15 cellular contexts compared by ENCODE assay signal in the genomic region with DNA sequence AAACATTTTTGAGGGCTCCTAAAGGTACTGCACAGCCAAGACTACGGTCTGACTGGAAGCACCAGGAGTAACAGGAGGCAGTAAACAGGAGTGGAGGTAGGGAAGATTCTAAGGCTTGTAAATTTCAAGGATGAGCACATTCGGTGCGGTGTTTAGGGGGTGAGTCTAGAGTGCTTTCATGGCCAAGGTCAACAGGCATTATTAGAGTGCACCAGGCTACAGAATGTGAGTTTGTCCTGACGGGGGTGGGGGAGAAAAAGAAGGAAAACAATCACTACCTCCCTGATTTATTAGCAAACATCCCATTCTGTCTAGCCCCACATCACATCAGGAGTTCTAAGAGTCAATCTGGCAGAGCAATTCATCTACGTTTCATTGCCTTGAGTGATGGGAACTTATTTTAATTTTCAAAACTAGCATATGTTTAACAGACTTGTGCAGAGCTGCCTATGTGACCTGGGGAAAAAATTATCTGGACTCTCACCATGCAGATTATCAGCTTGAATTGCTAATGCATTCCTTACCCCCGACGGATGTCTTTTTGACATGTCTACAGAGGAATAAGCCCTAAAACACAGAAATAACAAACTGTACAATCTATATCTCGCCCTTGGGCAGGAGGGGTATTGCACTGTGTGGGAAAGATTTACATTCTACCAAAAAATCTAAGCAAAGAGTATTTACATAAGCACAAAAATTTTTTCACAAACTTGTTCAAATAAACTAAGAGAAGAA. TPM values are rescaled to one million over a fixed set of nuclear protein-coding genes. Genes with fewer than 3 reads are reported as not detected.
DNase-seq lines count a peak whose midpoint lies in the region; ATAC-seq and TF ChIP-seq lines count a peak whose summit lies in the region.
"Had no signal": no experiment of that assay in that cellular context is flagged by ENCODE, and none has a peak within 500 bp of the region (broad histone marks: within the 10 kb centered on the region; RNA-seq: fewer than 3 reads in every experiment).

No MANE protein-coding gene starts in this region.

- no peak overlapping the region for H2AFZ ChIP-seq in hepatocyte
- H2AFZ ChIP-seq: PC-9 had no signal

- peaks cover 44% of the 10 kb centered on the region for H3K4me1 ChIP-seq in hepatocyte (ENCODE audit: insufficient read depth)
- peaks cover 21% of the 10 kb centered on the region for H3K4me1 ChIP-seq in testis

- H3K4me1 Mint-ChIP-seq in brain = peaks cover 94% of the 10 kb centered on the region

- peak overlapping the region; percentile 2 to 81 (median 26) for H3K27ac Mint-ChIP-seq in brain
- H3K27ac Mint-ChIP-seq: natural killer cell treated with Interleukin-12 subunit alpha and Interleukin-12 subunit beta and Interleukin-15 and Interleukin-18, amount 100 ng/mL, for 72 hours; T-helper 17 cell had no signal

- no peak overlapping the region for H3K4me3 ChIP-seq in hepatocyte
- H3K4me3 ChIP-seq in testis = no peak overlapping the region
- H3K4me3 ChIP-seq: PC-9 had no signal

- peak overlapping the region in 1 of 5 experiments; percentile 13 for H3K4me3 Mint-ChIP-seq in brain
- H3K4me3 Mint-ChIP-seq: natural killer cell treated with Interleukin-12 subunit alpha and Interleukin-12 subunit beta and Interleukin-15 and Interleukin-18, amount 100 ng/mL, for 72 hours; T-helper 17 cell had no signal

- H4K20me1 ChIP-seq in hepatocyte (ENCODE audit: insufficient read depth, poor library complexity, severe bottlenecking) = peaks cover 5% of the 10 kb centered on the region

- H3K36me3 ChIP-seq in hepatocyte (replicated peaks; ENCODE audit: insufficient read depth, low read depth) (no peaks in the 10 kb centered on the region), testis (ENCODE audit: low read depth, missing control alignments) (no peaks in the 10 kb centered on the region)

- TF ChIP-seq POLR2A in testis (IDR thresholded peaks at IDR 0.05) = no peak

- peaks cover 0 to 9% (median 0%) of the 10 kb centered on the region in 5 experiments for H3K9me3 Mint-ChIP-seq in brain
- H3K9me3 Mint-ChIP-seq: natural killer cell treated with Interleukin-12 subunit alpha and Interleukin-12 subunit beta and Interleukin-15 and Interleukin-18, amount 100 ng/mL, for 72 hours had no signal

- peaks cover 93% of the 10 kb centered on the region for H3K79me2 ChIP-seq in hepatocyte

- peak overlapping the region; percentile 14 for H3K4me2 ChIP-seq in hepatocyte

- DNase-seq in RWPE1 (ENCODE audit: low spot score) (no peak), hepatocyte (ENCODE audit: low spot score) (no peak), testis (no peak), GM10248 (ENCODE audit: extremely low spot score) (no peak), SW 1271 (lab: John Stamatoyannopoulos, UW) (no peak)
- DNase-seq: activated gamma-delta T cell, DMS53, NCI-H187, NCI-H526, PC-9, T-helper 17 cell had no signal

- no peak for ATAC-seq in esophagus mucosa
- ATAC-seq: activated CD4-positive, CD25-positive, alpha-beta regulatory T cell treated with anti-CD3 and anti-CD28 coated beads, Interleukin-2, amount 50 U/mL, for 24 hours; natural killer cell treated with Interleukin-12 subunit alpha and Interleukin-12 subunit beta and Interleukin-15 and Interleukin-18, amount 100 ng/mL, for 72 hours; T-helper 17 cell had no signal

- WGBS in hepatocyte (ENCODE audit: low lambda C conversion rate, missing lambda C conversion rate) = 59% methylated on average over 8 of the region's 8 CpGs
- 59 to 65% methylated on average over 8 of the region's 8 CpGs for WGBS in testis, 2 donors

- no peaks in the 10 kb centered on the region for H3K27me3 Mint-ChIP-seq in brain
- H3K27me3 Mint-ChIP-seq: T-helper 17 cell had no signal

- intact Hi-C loops in testis (cut with DNase I; ENCODE audit: low total_unique reads) = no loop called here

- CTCF ChIA-PET in RWPE1 (lab: Yijun Ruan, JAX) (interaction anchor here (0.6 kb wide), 1 partner anchor 244 kb away, joined by 4 read pairs; no protein-coding TSS in a partner anchor), GM10248 (lab: Yijun Ruan, JAX) (interaction anchor here (0.8 kb wide), 1 partner anchor 22 kb away, joined by 3 read pairs; no protein-coding TSS in a partner anchor)

- H3K27me3 ChIP-seq in hepatocyte (no peaks in the 10 kb centered on the region), testis (no peaks in the 10 kb centered on the region)

- peaks cover 40% of the 10 kb centered on the region for H3K36me3 Mint-ChIP-seq in brain
- H3K36me3 Mint-ChIP-seq: natural killer cell treated with Interleukin-12 subunit alpha and Interleukin-12 subunit beta and Interleukin-15 and Interleukin-18, amount 100 ng/mL, for 72 hours had no signal

- POLR2A ChIA-PET in RWPE1 (lab: Yijun Ruan, JAX; ENCODE audit: low non-redundant PET) = no interaction called here
- POLR2A ChIA-PET in GM10248 (lab: Yijun Ruan, JAX) = no interaction called here

- TF ChIP-seq CTCF in RWPE1 (conservative IDR thresholded peaks at IDR 0.05; ENCODE audit: low read depth) = no peak
- no peak for TF ChIP-seq CTCF in brain (conservative IDR thresholded peaks at IDR 0.05)
- no peak for TF ChIP-seq CTCF in hepatocyte (IDR thresholded peaks at IDR 0.05; ENCODE audit: poor library complexity)
- TF ChIP-seq CTCF in testis (IDR thresholded peaks at IDR 0.05) = no peak
- TF ChIP-seq CTCF in GM10248 (IDR thresholded peaks at IDR 0.05; ENCODE audit: control extremely low read depth, extremely low read depth, low read depth, missing control alignments) = no peak

- H3K27ac ChIP-seq in RWPE1 = peak overlapping the region; percentile 72; the same call in 1 of the 2 replicates
- peak overlapping the region; percentile 41 for H3K27ac ChIP-seq in hepatocyte
- H3K27ac ChIP-seq in testis = peak overlapping the region; percentile 0 to 54

- no peaks in the 10 kb centered on the region for H3K9me2 ChIP-seq in hepatocyte (replicated peaks; ENCODE audit: insufficient read depth)

- H3K9me3 ChIP-seq in hepatocyte (ENCODE audit: low read depth) = no peaks in the 10 kb centered on the region
- H3K9me3 ChIP-seq in testis = no peaks in the 10 kb centered on the region

RNA-seq across cellular contexts. Expression of a gene that starts 45.0 kb away (rescaled TPM):
- polyA plus RNA-seq in brain (ENCODE audit: insufficient read depth, low read depth, low replicate concordance) (1,114 TPM), hepatocyte (46.4 and 55.7 TPM in 2 replicates), testis (ENCODE audit: insufficient read depth, low read depth, low replicate concordance) (409 TPM)
- total RNA-seq in hepatocyte (288 and 316 TPM in 2 replicates), testis (100 to 1,000 TPM; 390 to 670 TPM), esophagus mucosa (185 TPM)
